ENCODE assay signal across 8 cellular contexts in genomic region chr1:116538527-116538926, GRCh38. TPM values are rescaled to one million over a fixed set of nuclear protein-coding genes. Genes with fewer than 3 reads are reported as not detected.
DNase-seq lines count a peak whose midpoint lies in the region; ATAC-seq, FAIRE-seq and TF ChIP-seq lines count a peak whose summit lies in the region.
"Had no signal": no experiment of that assay in that cellular context is flagged by ENCODE, and none has a peak within 500 bp of the region (broad histone marks: within the 10 kb centered on the region; RNA-seq: fewer than 3 reads in every experiment).

No MANE protein-coding gene starts in this region.

- ATAC-seq in GM18519 (IDR thresholded peaks at IDR 0.05; ENCODE audit: low FRiP score, unreplicated experiment) (peak; percentile 67), gastrocnemius medialis (no peak), upper lobe of right lung (no peak)

- no peaks in the 10 kb centered on the region for H3K79me2 ChIP-seq in endothelial cell of umbilical vein (ENCODE audit: control insufficient read depth, insufficient read depth, low read length)

- FAIRE-seq in H54 (lab: Jason Lieb, UNC) (peak; percentile 89), endothelial cell of umbilical vein (lab: Jason Lieb, UNC) (no peak)

- CTCF ChIA-PET in endothelial cell of umbilical vein (lab: Charles Lee): no interaction called here

- H3K27ac ChIP-seq in endothelial cell of umbilical vein (ENCODE audit: insufficient read depth, low read depth, low read length): no peak overlapping the region
- H3K27ac ChIP-seq in gastrocnemius medialis: no peak overlapping the region
- no peak overlapping the region for H3K27ac ChIP-seq in upper lobe of right lung
- H3K27ac ChIP-seq: SJSA1 had no signal

- no peak overlapping the region for H3K4me3 ChIP-seq in endothelial cell of umbilical vein (replicated peaks in 1 of 3; ENCODE audit: insufficient read depth in 1 of 3, low read depth in 1 of 3, low read length in 3 of 3)
- no peak overlapping the region for H3K4me3 ChIP-seq in gastrocnemius medialis
- no peak overlapping the region for H3K4me3 ChIP-seq in upper lobe of right lung
- H3K4me3 ChIP-seq: SJSA1 had no signal

- H4K20me1 ChIP-seq in endothelial cell of umbilical vein (replicated peaks; ENCODE audit: control insufficient read depth, extremely low read depth, insufficient read depth, low read length): no peaks in the 10 kb centered on the region

- in situ Hi-C loops in gastrocnemius medialis (cut with MboI; ENCODE audit: low sequenced_read_pairs in 4 of 4): no loop called here

- DNase-seq in H54 (ENCODE audit: insufficient read length, low spot score) (peak; percentile 38), NCI-H2171 treated with DMSO at 0.1 percent for 48 hours (lab: John Stamatoyannopoulos, UW) (peak; percentile 99), endothelial cell of umbilical vein (ENCODE audit: low read depth, low spot score) (no peak), globus pallidus (ENCODE audit: low spot score) (no peak), gastrocnemius medialis (no peak), upper lobe of right lung (no peak)

- H3K27me3 ChIP-seq in endothelial cell of umbilical vein (ENCODE audit: control insufficient read depth in 2 of 2, insufficient read depth in 2 of 2, low read length in 2 of 2) (no peaks in the 10 kb centered on the region), gastrocnemius medialis (no peaks in the 10 kb centered on the region), upper lobe of right lung (no peaks in the 10 kb centered on the region)
- H3K27me3 ChIP-seq: SJSA1 had no signal

- no peak overlapping the region for H3K4me2 ChIP-seq in endothelial cell of umbilical vein (ENCODE audit: insufficient read depth, low read length)

- H3K36me3 ChIP-seq in endothelial cell of umbilical vein (ENCODE audit: control insufficient read depth in 2 of 2, extremely low read depth in 1 of 2, insufficient read depth in 2 of 2, low read length in 2 of 2) (no peaks in the 10 kb centered on the region), gastrocnemius medialis (peaks cover 0 to 28% of the 10 kb centered on the region in 2 donors), upper lobe of right lung (peaks cover 58% of the 10 kb centered on the region)

- no peak overlapping the region for H3K9ac ChIP-seq in endothelial cell of umbilical vein (replicated peaks; ENCODE audit: extremely low read depth, insufficient read depth, low read length)

- dilution Hi-C loops in endothelial cell of umbilical vein (cut with MboI; ENCODE audit: extremely low pct_ligation_motif_present, low sequenced_read_pairs): no loop called here

- H3K9me3 ChIP-seq in endothelial cell of umbilical vein (replicated peaks; ENCODE audit: control insufficient read depth, insufficient read depth, low read length) (no peaks in the 10 kb centered on the region), gastrocnemius medialis (no peaks in the 10 kb centered on the region), upper lobe of right lung (no peaks in the 10 kb centered on the region)
- H3K9me3 ChIP-seq: SJSA1 had no signal

- POLR2A ChIA-PET in endothelial cell of umbilical vein (lab: Charles Lee): no interaction called here

- no peaks in the 10 kb centered on the region for H3K9me1 ChIP-seq in endothelial cell of umbilical vein (replicated peaks; ENCODE audit: control insufficient read depth, extremely low read depth, insufficient read depth, low read length)

- BruUV-seq in endothelial cell of umbilical vein (replicated peaks; lab: Mats Ljungman, UMichigan): no TSS peak

- TF ChIP-seq POLR2A in H54 (IDR thresholded peaks at IDR 0.05; ENCODE audit: low read depth, low read length): no peak
- no peak for TF ChIP-seq POLR2A in endothelial cell of umbilical vein (IDR thresholded peaks at IDR 0.05; ENCODE audit: low read depth, low read length)
- TF ChIP-seq POLR2A in gastrocnemius medialis (IDR thresholded peaks at IDR 0.05): no peak

- no peak for TF ChIP-seq CTCF in endothelial cell of umbilical vein (IDR thresholded peaks at IDR 0.05; ENCODE audit: extremely low read depth in 1 of 2, insufficient read depth in 1 of 2, low read depth in 1 of 2, low read length in 2 of 2)
- no peak for TF ChIP-seq CTCF in gastrocnemius medialis (IDR thresholded peaks at IDR 0.05 in 4 of 5, conservative IDR thresholded peaks at IDR 0.05 in 1 of 5)
- no peak for TF ChIP-seq CTCF in upper lobe of right lung (IDR thresholded peaks at IDR 0.05)

- no peak overlapping the region for H2AFZ ChIP-seq in endothelial cell of umbilical vein (ENCODE audit: low read depth, low read length)

- intact Hi-C loops in endothelial cell of umbilical vein (cut with micrococcal nuclease) (no loop called here), gastrocnemius medialis (cut with DNase I; ENCODE audit: low total_unique reads) (no loop called here), upper lobe of right lung (cut with DNase I) (no loop called here)

- no peaks in the 10 kb centered on the region for H3K4me1 ChIP-seq in endothelial cell of umbilical vein (ENCODE audit: control insufficient read depth, extremely low read depth, insufficient read depth, low read length)
- no peaks in the 10 kb centered on the region for H3K4me1 ChIP-seq in gastrocnemius medialis
- H3K4me1 ChIP-seq in upper lobe of right lung: no peaks in the 10 kb centered on the region
- H3K4me1 ChIP-seq: SJSA1 had no signal

TF ChIP-seq in endothelial cell of umbilical vein, 7 proteins besides CTCF, POLR2A, EP300 and RAD21:
- no peak for TF ChIP-seq POLR2AphosphoS5 (IDR thresholded peaks at IDR 0.05; ENCODE audit: insufficient read depth, low read depth, low read length)
- peak; percentile 47 for TF ChIP-seq JUN (IDR thresholded peaks at IDR 0.05; ENCODE audit: borderline replicate concordance, insufficient read depth, insufficient read length, low read depth)

RNA-seq across cellular contexts. Expression of gene CD58, which starts 32.3 kb away (rescaled TPM):
- total RNA-seq in endothelial cell of umbilical vein: 9.8 and 12.3 TPM in 2 replicates
- polyA plus RNA-seq in endothelial cell of umbilical vein: 12.3 and 12.7 TPM in 2 replicates
- polyA plus RNA-seq in endothelial cell of umbilical vein (2011; cell fraction: cytosol; rRNA removed): 13.9 and 14.5 TPM in 2 replicates
- 13.9 and 14.2 TPM in 2 replicates for polyA plus RNA-seq in endothelial cell of umbilical vein (2011; cell fraction: nucleus; rRNA removed)
- 13.0 and 13.6 TPM in 2 replicates for polyA plus RNA-seq in endothelial cell of umbilical vein (2012)
- 12.5 and 12.6 TPM in 2 replicates for polyA minus RNA-seq in endothelial cell of umbilical vein
- polyA minus RNA-seq in endothelial cell of umbilical vein (2011; cell fraction: cytosol; rRNA and poly(A)+ RNA removed): 16.5 TPM
- 10.0 and 16.6 TPM in 2 replicates for polyA minus RNA-seq in endothelial cell of umbilical vein (2011; cell fraction: nucleus; rRNA and poly(A)+ RNA removed)
- 10 to 100 TPM in 2 of 4 donors, 1 to 10 TPM in 2; 4.1 to 15.9 (median 10.2) TPM for total RNA-seq in gastrocnemius medialis
- 33.2 TPM for total RNA-seq in upper lobe of right lung

Comparison
In these comparisons a context has a peak if more than half of its experiments do, and no peak if none do; other contexts are left out.
1. DNase-seq: peak in H54 (single experiment) and NCI-H2171 treated with DMSO at 0.1 percent for 48 hours (single experiment); none in endothelial cell of umbilical vein (single experiment), globus pallidus (single experiment), gastrocnemius medialis (0 of 2) and upper lobe of right lung (single experiment).